ENCODE assay signal across 1 cellular context in the genomic region with DNA sequence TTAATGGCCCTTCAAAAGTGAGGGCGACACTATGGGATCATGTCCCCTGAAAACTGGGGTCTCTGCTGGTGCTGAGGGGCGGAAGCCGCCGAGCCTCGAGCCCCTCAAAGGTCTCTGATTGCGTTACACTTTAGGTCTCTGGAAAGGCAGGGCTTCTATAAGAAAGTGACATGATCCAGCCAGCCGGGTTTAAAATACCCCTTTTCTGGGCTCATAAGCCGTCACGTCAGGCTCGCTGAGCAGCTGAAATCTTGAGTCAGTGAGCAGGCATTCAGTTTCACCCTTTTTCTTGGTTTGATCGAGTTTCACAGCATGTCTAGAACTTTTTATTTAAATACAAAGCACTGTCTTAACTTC.
TF ChIP-seq lines count a peak whose summit lies in the region.

No MANE protein-coding gene starts in this region.

TF ChIP-seq in H1, 55 proteins besides CTCF, POLR2A, EP300 and RAD21:
- TF ChIP-seq HDAC6 (IDR thresholded peaks at IDR 0.05; ENCODE audit: low read depth, low read length), result no peak
- no peak for TF ChIP-seq SP2 (IDR thresholded peaks at IDR 0.05; ENCODE audit: low read length)
- TF ChIP-seq ASH2L (IDR thresholded peaks at IDR 0.05; ENCODE audit: low read length), result peak; percentile 16
- 0 out of 2 replicates have a peak, but pooled peaks have one; percentile 2 for TF ChIP-seq YY1 (IDR thresholded peaks at IDR 0.05; ENCODE audit: low read depth, low read length)
